8 cellular contexts compared by ENCODE assay signal in genomic region chrX:72181178-72182125, GRCh38. TPM values are rescaled to one million over a fixed set of nuclear protein-coding genes. Genes with fewer than 3 reads are reported as not detected.
DNase-seq lines count a peak whose midpoint lies in the region; ATAC-seq and TF ChIP-seq lines count a peak whose summit lies in the region.

Gene PIN4 (plus strand): TSS chrX:72181757. CDS start chrX:72181786, 29 bp downstream.

- peaks cover 0 to 1% of the 10 kb centered on the region in 2 donors for H3K27me3 Mint-ChIP-seq in CD8-positive, alpha-beta memory T cell
- H3K27me3 Mint-ChIP-seq in effector memory CD8-positive, alpha-beta T cell: no peaks in the 10 kb centered on the region

- TF ChIP-seq CTCF in GM20000 (IDR thresholded peaks at IDR 0.05; ENCODE audit: extremely low read depth, missing control alignments): no peak

- H3K36me3 ChIP-seq in CD8-positive, alpha-beta memory T cell (ENCODE audit: insufficient read depth, low read length): no peaks in the 10 kb centered on the region

- CTCF ChIA-PET in CD8-positive, alpha-beta memory T cell (lab: Charles Lee): interaction anchor here (1.0 to 2.6 kb wide), 4 partner anchors 9 to 164 kb away, joined by 3 to 11 read pairs (median 4); partner anchors contain the start of genes ERCC6L and RPS4X

- no peaks in the 10 kb centered on the region for H3K9me3 ChIP-seq in CD8-positive, alpha-beta memory T cell (ENCODE audit: low read length)

- peak within 1 kb of the TSS; percentile 61 for H3K27ac ChIP-seq in CD8-positive, alpha-beta memory T cell (ENCODE audit: low read depth, low read length)

- H3K36me3 Mint-ChIP-seq in CD8-positive, alpha-beta memory T cell: peaks cover 0 to 11% (median 0%) of the 10 kb centered on the region in 3 donors
- peaks cover 8% of the 10 kb centered on the region for H3K36me3 Mint-ChIP-seq in effector memory CD8-positive, alpha-beta T cell (ENCODE audit: insufficient read depth)

- peak; percentile 66 to 91 (median 83) for DNase-seq in CD8-positive, alpha-beta memory T cell
- peak; percentile 84 for DNase-seq in GM20000 (ENCODE audit: low spot score)
- DNase-seq in HS-5 (ENCODE audit: low read depth): peak; percentile 87
- DNase-seq in NK-92 (lab: John Stamatoyannopoulos, UW; ENCODE audit: unreplicated experiment): peak; percentile 16
- peak; percentile 58 to 61 for DNase-seq in activated CD8-positive, alpha-beta memory T cell treated with anti-CD3 and anti-CD28 coated beads for 1 hour (ENCODE audit: extremely low read depth in 1 of 2, low read depth in 1 of 2)
- DNase-seq in effector memory CD8-positive, alpha-beta T cell: peak; percentile 72 to 78 (median 77)
- DNase-seq in medulla oblongata (ENCODE audit: extremely low spot score): peak; percentile 96
- peak; percentile 59 for DNase-seq in stimulated activated CD8-positive, alpha-beta memory T cell treated with anti-CD3 and anti-CD28 coated beads, Interleukin-12 subunit alpha, Interleukin-12 subunit beta, amount 100 ng/mL, for 1 hour (ENCODE audit: low read depth)

- H3K27ac Mint-ChIP-seq in CD8-positive, alpha-beta memory T cell: peak within 1 kb of the TSS in 1 of 8 donors; percentile 50
- H3K27ac Mint-ChIP-seq in effector memory CD8-positive, alpha-beta T cell: no peak within 1 kb of the TSS

- peak within 1 kb of the TSS in 1 of 7 donors; percentile 40 for H3K4me3 Mint-ChIP-seq in CD8-positive, alpha-beta memory T cell
- H3K4me3 Mint-ChIP-seq in effector memory CD8-positive, alpha-beta T cell: no peak within 1 kb of the TSS

- H3K9me3 Mint-ChIP-seq in CD8-positive, alpha-beta memory T cell: no peaks in the 10 kb centered on the region
- no peaks in the 10 kb centered on the region for H3K9me3 Mint-ChIP-seq in effector memory CD8-positive, alpha-beta T cell

- peaks cover 14% of the 10 kb centered on the region for H3K4me1 ChIP-seq in CD8-positive, alpha-beta memory T cell (ENCODE audit: insufficient read depth, low read length)

- peaks cover 10 to 20% (median 16%) of the 10 kb centered on the region in 3 donors for H3K4me1 Mint-ChIP-seq in CD8-positive, alpha-beta memory T cell
- peaks cover 7 to 8% of the 10 kb centered on the region in 2 donors for H3K4me1 Mint-ChIP-seq in effector memory CD8-positive, alpha-beta T cell (ENCODE audit: low read depth in 2 of 2)

- H3K27me3 ChIP-seq in CD8-positive, alpha-beta memory T cell (ENCODE audit: insufficient read depth, low read length, poor library complexity, severe bottlenecking): no peaks in the 10 kb centered on the region

- H3K4me3 ChIP-seq in CD8-positive, alpha-beta memory T cell (ENCODE audit: low read length): peak within 1 kb of the TSS; percentile 95

- ATAC-seq in effector memory CD8-positive, alpha-beta T cell (replicated peaks): peak; percentile 90

- POLR2A ChIA-PET in CD8-positive, alpha-beta memory T cell (lab: Charles Lee): interaction anchor here (0.8 to 1.3 kb wide), 4 partner anchors 12 to 95 kb away, joined by 3 to 4 read pairs (median 4); partner anchors contain the start of genes ERCC6L and RTL5

RNA-seq across cellular contexts. Expression of gene PIN4, which starts in this region (rescaled TPM):
- 1 to 10 TPM; 6.4 to 7.0 TPM for total RNA-seq in CD8-positive, alpha-beta memory T cell
- 35.9 TPM for polyA plus RNA-seq in CD8-positive, alpha-beta memory T cell

Comparison
In these comparisons a context has a peak if more than half of its experiments do, and no peak if none do; other contexts are left out.
1. Peak in every context shown above with its lines: DNase-seq, ATAC-seq, H3K4me3 ChIP-seq and H3K27ac ChIP-seq.
2. DNase-seq: peak in every context shown above with its lines; median percentile 96 in medulla oblongata; 87 in HS-5; 84 in GM20000; 83 in CD8-positive, alpha-beta memory T cell; 77 in effector memory CD8-positive, alpha-beta T cell; 60 in activated CD8-positive, alpha-beta memory T cell treated with anti-CD3 and anti-CD28 coated beads for 1 hour; 59 in stimulated activated CD8-positive, alpha-beta memory T cell treated with anti-CD3 and anti-CD28 coated beads, Interleukin-12 subunit alpha, Interleukin-12 subunit beta, amount 100 ng/mL, for 1 hour; 16 in NK-92.